ENCODE assay signal across 1 cellular context in genomic region chr2:151827564-151828142, GRCh38.
A peak's percentile ranks its signal among the peaks of the same experiment; 100 is the strongest.
TF ChIP-seq lines count a peak whose summit lies in the region.

No MANE protein-coding gene starts in this region.

TF ChIP-seq in HepG2, 621 proteins besides CTCF, POLR2A, EP300 and RAD21 (continued from another document and continues in another):
- TF ChIP-seq ZNF800 (CRISPR knock-in tag; IDR thresholded peaks at IDR 0.05) (no peak), ELF4 (CRISPR knock-in tag; IDR thresholded peaks at IDR 0.05; ENCODE audit: borderline replicate concordance) (no peak), MAF1 (CRISPR knock-in tag; IDR thresholded peaks at IDR 0.05; ENCODE audit: borderline replicate concordance) (0 out of 2 replicates have a peak, but pooled peaks have one; percentile 23), KDM1A (CRISPR knock-in tag; IDR thresholded peaks at IDR 0.05) (peak; percentile 55; the same call in 1 of the 2 replicates), ZNF629 (CRISPR knock-in tag; conservative IDR thresholded peaks at IDR 0.05) (peak; percentile 97), NR2F2 (IDR thresholded peaks at IDR 0.05; ENCODE audit: borderline replicate concordance, low read depth) (0 out of 2 replicates have a peak, but pooled peaks have one; percentile 21), ZNF468 (CRISPR knock-in tag; IDR thresholded peaks at IDR 0.05) (0 out of 2 replicates have a peak, but pooled peaks have one; percentile 15), CBX5 (CRISPR knock-in tag; IDR thresholded peaks at IDR 0.05; ENCODE audit: borderline replicate concordance) (peak; percentile 26; the same call in 1 of the 2 replicates), JUNB (CRISPR knock-in tag; IDR thresholded peaks at IDR 0.05; ENCODE audit: borderline replicate concordance) (no peak), KDM3A (CRISPR knock-in tag; IDR thresholded peaks at IDR 0.05; ENCODE audit: low read depth) (no peak), ZSCAN22 (CRISPR knock-in tag; IDR thresholded peaks at IDR 0.05) (no peak), HNF1B (CRISPR knock-in tag; IDR thresholded peaks at IDR 0.05) (peak; percentile 55; the same call in 1 of the 2 replicates), CENPBD1 (CRISPR knock-in tag; IDR thresholded peaks at IDR 0.05; ENCODE audit: borderline replicate concordance, low read depth) (no peak), ZNF891 (CRISPR knock-in tag; IDR thresholded peaks at IDR 0.05) (peak; percentile 88; the same call in 1 of the 2 replicates), MTERF4 (CRISPR knock-in tag; IDR thresholded peaks at IDR 0.05) (no peak), ATF3 (CRISPR knock-in tag; IDR thresholded peaks at IDR 0.05) (no peak), ZFYVE20 (CRISPR knock-in tag; IDR thresholded peaks at IDR 0.05; ENCODE audit: borderline replicate concordance, low read depth) (no peak), MIXL1 (CRISPR knock-in tag; IDR thresholded peaks at IDR 0.05) (no peak), NPAS2 (CRISPR knock-in tag; IDR thresholded peaks at IDR 0.05; ENCODE audit: borderline replicate concordance) (no peak), PRDM4 (CRISPR knock-in tag; IDR thresholded peaks at IDR 0.05; ENCODE audit: borderline replicate concordance) (peak; percentile 37; the same call in 1 of the 2 replicates), NRL (CRISPR knock-in tag; IDR thresholded peaks at IDR 0.05; ENCODE audit: borderline replicate concordance) (peak; percentile 52; the same call in 1 of the 2 replicates), HMGXB4 (CRISPR knock-in tag; IDR thresholded peaks at IDR 0.05; ENCODE audit: borderline replicate concordance in 1 of 2, low read depth in 1 of 2) (no peak), ATAD3A (CRISPR knock-in tag; IDR thresholded peaks at IDR 0.05) (no peak), ZNF292 (CRISPR knock-in tag; IDR thresholded peaks at IDR 0.05; ENCODE audit: borderline replicate concordance, low read depth) (0 out of 2 replicates have a peak, but pooled peaks have one; percentile 16), ZNF280D (CRISPR knock-in tag; IDR thresholded peaks at IDR 0.05) (no peak), ZNF274 (CRISPR knock-in tag; IDR thresholded peaks at IDR 0.05) (0 out of 2 replicates have a peak, but pooled peaks have one; percentile 0), CHD4 (IDR thresholded peaks at IDR 0.05; ENCODE audit: borderline replicate concordance, low read length) (0 out of 2 replicates have a peak, but pooled peaks have one; percentile 67), ZNF775 (CRISPR knock-in tag; IDR thresholded peaks at IDR 0.05; ENCODE audit: borderline replicate concordance) (no peak), MBNL3 (CRISPR knock-in tag; conservative IDR thresholded peaks at IDR 0.05) (no peak)
- TF ChIP-seq, protein P1, sequence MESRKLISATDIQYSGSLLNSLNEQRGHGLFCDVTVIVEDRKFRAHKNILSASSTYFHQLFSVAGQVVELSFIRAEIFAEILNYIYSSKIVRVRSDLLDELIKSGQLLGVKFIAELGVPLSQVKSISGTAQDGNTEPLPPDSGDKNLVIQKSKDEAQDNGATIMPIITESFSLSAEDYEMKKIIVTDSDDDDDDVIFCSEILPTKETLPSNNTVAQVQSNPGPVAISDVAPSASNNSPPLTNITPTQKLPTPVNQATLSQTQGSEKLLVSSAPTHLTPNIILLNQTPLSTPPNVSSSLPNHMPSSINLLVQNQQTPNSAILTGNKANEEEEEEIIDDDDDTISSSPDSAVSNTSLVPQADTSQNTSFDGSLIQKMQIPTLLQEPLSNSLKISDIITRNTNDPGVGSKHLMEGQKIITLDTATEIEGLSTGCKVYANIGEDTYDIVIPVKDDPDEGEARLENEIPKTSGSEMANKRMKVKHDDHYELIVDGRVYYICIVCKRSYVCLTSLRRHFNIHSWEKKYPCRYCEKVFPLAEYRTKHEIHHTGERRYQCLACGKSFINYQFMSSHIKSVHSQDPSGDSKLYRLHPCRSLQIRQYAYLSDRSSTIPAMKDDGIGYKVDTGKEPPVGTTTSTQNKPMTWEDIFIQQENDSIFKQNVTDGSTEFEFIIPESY (CRISPR knock-in tag; IDR thresholded peaks at IDR 0.05): no peak
- TF ChIP-seq, protein P2, sequence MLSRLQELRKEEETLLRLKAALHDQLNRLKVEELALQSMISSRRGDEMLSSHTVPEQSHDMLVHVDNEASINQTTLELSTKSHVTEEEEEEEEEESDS (CRISPR knock-in tag; IDR thresholded peaks at IDR 0.05; ENCODE audit: borderline replicate concordance): peak; percentile 3; the same call in 1 of the 2 replicates
- TF ChIP-seq, protein P3, sequence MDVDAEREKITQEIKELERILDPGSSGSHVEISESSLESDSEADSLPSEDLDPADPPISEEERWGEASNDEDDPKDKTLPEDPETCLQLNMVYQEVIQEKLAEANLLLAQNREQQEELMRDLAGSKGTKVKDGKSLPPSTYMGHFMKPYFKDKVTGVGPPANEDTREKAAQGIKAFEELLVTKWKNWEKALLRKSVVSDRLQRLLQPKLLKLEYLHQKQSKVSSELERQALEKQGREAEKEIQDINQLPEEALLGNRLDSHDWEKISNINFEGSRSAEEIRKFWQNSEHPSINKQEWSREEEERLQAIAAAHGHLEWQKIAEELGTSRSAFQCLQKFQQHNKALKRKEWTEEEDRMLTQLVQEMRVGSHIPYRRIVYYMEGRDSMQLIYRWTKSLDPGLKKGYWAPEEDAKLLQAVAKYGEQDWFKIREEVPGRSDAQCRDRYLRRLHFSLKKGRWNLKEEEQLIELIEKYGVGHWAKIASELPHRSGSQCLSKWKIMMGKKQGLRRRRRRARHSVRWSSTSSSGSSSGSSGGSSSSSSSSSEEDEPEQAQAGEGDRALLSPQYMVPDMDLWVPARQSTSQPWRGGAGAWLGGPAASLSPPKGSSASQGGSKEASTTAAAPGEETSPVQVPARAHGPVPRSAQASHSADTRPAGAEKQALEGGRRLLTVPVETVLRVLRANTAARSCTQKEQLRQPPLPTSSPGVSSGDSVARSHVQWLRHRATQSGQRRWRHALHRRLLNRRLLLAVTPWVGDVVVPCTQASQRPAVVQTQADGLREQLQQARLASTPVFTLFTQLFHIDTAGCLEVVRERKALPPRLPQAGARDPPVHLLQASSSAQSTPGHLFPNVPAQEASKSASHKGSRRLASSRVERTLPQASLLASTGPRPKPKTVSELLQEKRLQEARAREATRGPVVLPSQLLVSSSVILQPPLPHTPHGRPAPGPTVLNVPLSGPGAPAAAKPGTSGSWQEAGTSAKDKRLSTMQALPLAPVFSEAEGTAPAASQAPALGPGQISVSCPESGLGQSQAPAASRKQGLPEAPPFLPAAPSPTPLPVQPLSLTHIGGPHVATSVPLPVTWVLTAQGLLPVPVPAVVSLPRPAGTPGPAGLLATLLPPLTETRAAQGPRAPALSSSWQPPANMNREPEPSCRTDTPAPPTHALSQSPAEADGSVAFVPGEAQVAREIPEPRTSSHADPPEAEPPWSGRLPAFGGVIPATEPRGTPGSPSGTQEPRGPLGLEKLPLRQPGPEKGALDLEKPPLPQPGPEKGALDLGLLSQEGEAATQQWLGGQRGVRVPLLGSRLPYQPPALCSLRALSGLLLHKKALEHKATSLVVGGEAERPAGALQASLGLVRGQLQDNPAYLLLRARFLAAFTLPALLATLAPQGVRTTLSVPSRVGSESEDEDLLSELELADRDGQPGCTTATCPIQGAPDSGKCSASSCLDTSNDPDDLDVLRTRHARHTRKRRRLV (CRISPR knock-in tag; IDR thresholded peaks at IDR 0.05): peak; percentile 43; the same call in 1 of the 2 replicates
